ENCODE assay signal across 26 cellular contexts in genomic region chr1:18992646-18993045, GRCh38. TPM values are rescaled to one million over a fixed set of nuclear protein-coding genes. Genes with fewer than 3 reads are reported as not detected.
DNase-seq lines count a peak whose midpoint lies in the region; ATAC-seq, FAIRE-seq and TF ChIP-seq lines count a peak whose summit lies in the region.
"Had no signal": no experiment of that assay in that cellular context is flagged by ENCODE, and none has a peak within 500 bp of the region (broad histone marks: within the 10 kb centered on the region; RNA-seq: fewer than 3 reads in every experiment).

No MANE protein-coding gene starts in this region.

- 65 to 71% (median 68%) methylated on average over 3 of the region's 3 CpGs for WGBS in heart left ventricle, 4 donors

- H3K4me1 ChIP-seq in keratinocyte (ENCODE audit: control insufficient read depth, extremely low read depth, insufficient read depth, low read length) (peaks cover 6% of the 10 kb centered on the region), heart left ventricle (no peaks in the 10 kb centered on the region)
- H3K4me1 ChIP-seq: BE2C had no signal

- H2AFZ ChIP-seq in keratinocyte (ENCODE audit: control insufficient read depth, low read length) = no peak overlapping the region

- ATAC-seq in heart left ventricle (no peak), GM18907 (IDR thresholded peaks at IDR 0.05; ENCODE audit: unreplicated experiment) (no peak)
- ATAC-seq: GM12878 had no signal

- no peaks in the 10 kb centered on the region for H3K36me3 ChIP-seq in keratinocyte (ENCODE audit: control insufficient read depth in 2 of 2, extremely low read depth in 1 of 2, insufficient read depth in 2 of 2, low read length in 2 of 2)
- H3K36me3 ChIP-seq in heart left ventricle = no peaks in the 10 kb centered on the region
- H3K36me3 ChIP-seq: BE2C, BLaER1 had no signal

- no peaks in the 10 kb centered on the region for H3K79me2 ChIP-seq in keratinocyte (ENCODE audit: control insufficient read depth, insufficient read depth, low read length)

- FAIRE-seq in keratinocyte (lab: Jason Lieb, UNC) = peak; percentile 41
- FAIRE-seq: A204.1, GM12878, GM12892, GM18507, GM19239 had no signal

- peak; percentile 2 for DNase-seq in activated effector memory CD4-positive, alpha-beta T cell treated with anti-CD3 and anti-CD28 coated beads, Interleukin-2, amount 50 U/mL, for 16 hours
- no peak for DNase-seq in activated effector memory CD4-positive, alpha-beta T cell treated with Interleukin-2 at 50 U/mL for 16 hours
- DNase-seq in keratinocyte (ENCODE audit: low read depth, low spot score) (no peak), heart left ventricle (no peak)
- DNase-seq: 8988T; ACHN; BE2C; C1 segment of cervical spinal cord; CD4-positive, alpha-beta memory T cell; CD4-positive, CD25-positive, alpha-beta regulatory T cell; CD8-positive, alpha-beta memory T cell; COR-L47; DMS 273 treated with DMSO at 0.1 percent for 48 hours; DMS153; DMS53; DMS79; DND-41; EL; GDM1 had no signal

- H3K4me3 ChIP-seq in keratinocyte (ENCODE audit: control insufficient read depth in 2 of 3, extremely low read depth in 1 of 3, insufficient read depth in 2 of 3, low read depth in 1 of 3, low read length in 3 of 3) (no peak overlapping the region), heart left ventricle (no peak overlapping the region)
- H3K4me3 ChIP-seq: BLaER1, GM12878 had no signal

- H4K20me1 ChIP-seq in keratinocyte (ENCODE audit: control insufficient read depth, extremely low read depth, insufficient read depth, low read length) = no peaks in the 10 kb centered on the region
- H4K20me1 ChIP-seq: BLaER1 had no signal

- H3K27ac ChIP-seq in keratinocyte (ENCODE audit: control insufficient read depth, insufficient read depth, low read length) = no peak overlapping the region
- H3K27ac ChIP-seq in heart left ventricle = no peak overlapping the region
- H3K27ac ChIP-seq: BLaER1 had no signal

- no peaks in the 10 kb centered on the region for H3K9me1 ChIP-seq in keratinocyte (ENCODE audit: control insufficient read depth, extremely low read depth, insufficient read depth, low read length)

- dilution Hi-C loops in keratinocyte (cut with MboI; ENCODE audit: extremely low pct_ligation_motif_present, low sequenced_read_pairs) = no loop called here

- H3K27me3 ChIP-seq in keratinocyte (ENCODE audit: control insufficient read depth, extremely low read depth, insufficient read depth, low read length) (no peaks in the 10 kb centered on the region), heart left ventricle (no peaks in the 10 kb centered on the region)
- H3K27me3 ChIP-seq: BE2C, BLaER1 had no signal

- no peak overlapping the region for H3K9ac ChIP-seq in keratinocyte (ENCODE audit: control insufficient read depth, extremely low read depth, insufficient read depth, low read length)
- H3K9ac ChIP-seq: BLaER1 had no signal

- intact Hi-C loops in heart left ventricle (cut with DNase I) = no loop called here

- TF ChIP-seq CTCF in keratinocyte (optimal IDR thresholded peaks at IDR 0.05 in 1 of 3, IDR thresholded peaks at IDR 0.05 in 1 of 3, conservative IDR thresholded peaks at IDR 0.05 in 1 of 3; ENCODE audit: extremely low read depth in 1 of 3, insufficient read depth in 2 of 3, low read length in 3 of 3) = no peak
- no peak for TF ChIP-seq CTCF in heart left ventricle (IDR thresholded peaks at IDR 0.05)

- H3K9me3 ChIP-seq in keratinocyte (ENCODE audit: control insufficient read depth, low read depth, low read length) (no peaks in the 10 kb centered on the region), heart left ventricle (no peaks in the 10 kb centered on the region)
- H3K9me3 ChIP-seq: BE2C, BLaER1 had no signal

- no peak for TF ChIP-seq POLR2A in heart left ventricle (IDR thresholded peaks at IDR 0.05)

- no peak overlapping the region for H3K4me2 ChIP-seq in keratinocyte (ENCODE audit: control insufficient read depth, extremely low read depth, insufficient read depth, low read depth, low read length)
- H3K4me2 ChIP-seq: BLaER1 had no signal

RNA-seq across cellular contexts. Expression of gene IFFO2, which starts 36.2 kb away (rescaled TPM):
- 55.0 to 61.5 TPM (median 57.9 TPM) in 3 replicates for polyA plus RNA-seq in keratinocyte
- 124 TPM for polyA plus RNA-seq in keratinocyte (2011; ENCODE audit: low read depth)
- 43.0 and 79.6 TPM in 2 replicates for polyA plus RNA-seq in keratinocyte (2011; cell fraction: cytosol; rRNA removed)
- polyA plus RNA-seq in keratinocyte (2011; cell fraction: nucleus; rRNA removed) = 145 and 193 TPM in 2 replicates
- polyA plus RNA-seq in keratinocyte (2012; ENCODE audit: low replicate concordance) = 72.9 and 75.0 TPM in 2 replicates
- polyA minus RNA-seq in keratinocyte = 106 to 194 TPM (median 118 TPM) in 3 replicates
- polyA minus RNA-seq in keratinocyte (2011; cell fraction: cytosol; rRNA and poly(A)+ RNA removed) = 127 TPM
- polyA minus RNA-seq in keratinocyte (2011; cell fraction: nucleus; rRNA and poly(A)+ RNA removed) = 82.3 and 144 TPM in 2 replicates
- 1 to 10 TPM; 3.1 to 9.0 (median 5.3) TPM for total RNA-seq in heart left ventricle
- polyA plus RNA-seq in heart left ventricle = 1 to 10 TPM; 2.5 to 3.9 TPM

Comparison
In these comparisons a context has a peak if more than half of its experiments do, and no peak if none do; other contexts are left out.
1. RNA of gene IFFO2, which starts 36.2 kb away (polyA plus RNA-seq): 43.0 to 193 TPM in keratinocyte; 2.5 to 3.9 TPM in heart left ventricle; every median in the first group is over 4 times any median in the second.